ENCODE assay signal across 8 cellular contexts in the genomic region with DNA sequence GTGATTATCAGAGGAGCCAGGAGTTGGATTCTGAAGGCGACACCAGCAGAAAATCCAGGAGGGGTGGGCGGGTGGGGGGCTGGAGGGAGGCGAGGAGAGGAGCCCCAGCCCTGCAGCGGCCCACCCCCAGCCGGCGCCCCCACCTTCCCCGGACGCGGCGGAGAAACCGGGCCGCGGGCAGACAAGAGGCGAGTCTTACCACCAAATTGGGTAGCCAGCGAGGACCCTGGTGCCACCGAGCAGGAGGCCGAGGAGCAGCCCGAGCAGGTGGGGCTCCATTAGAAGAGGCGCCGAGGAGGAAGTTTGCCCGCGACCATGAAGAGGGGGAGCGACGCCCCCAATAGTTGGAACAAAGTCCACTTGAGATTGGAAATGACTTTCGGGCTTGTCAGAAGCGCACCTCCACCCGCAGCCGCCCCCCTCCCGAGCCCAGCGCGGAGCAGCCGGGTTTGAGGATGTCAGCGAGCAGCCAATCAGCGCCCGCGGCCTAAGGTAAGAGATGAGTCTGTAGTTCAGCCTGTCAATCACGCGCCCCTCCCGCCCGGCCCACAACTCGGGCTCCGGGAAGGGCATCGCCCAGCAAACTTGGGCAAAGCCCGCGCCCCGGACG. TPM values are rescaled to one million over a fixed set of nuclear protein-coding genes. Genes with fewer than 3 reads are reported as not detected.
DNase-seq lines count a peak whose midpoint lies in the region; ATAC-seq lines count a peak whose summit lies in the region.

WNT3 (minus strand) TSS at position 374 of the 610 bp plus-strand sequence; CDS start at position 279, 95 bp downstream.

- no peaks in the 10 kb centered on the region for H3K9me3 Mint-ChIP-seq in activated T-helper 17 cell treated with anti-CD3 and anti-CD28 coated beads, Interleukin-2, amount 50 U/mL, for 72 hours

- H3K27ac Mint-ChIP-seq in activated T-helper 17 cell treated with anti-CD3 and anti-CD28 coated beads, Interleukin-2, amount 50 U/mL, for 72 hours, result no peak within 1 kb of the TSS

- peaks cover 28% of the 10 kb centered on the region for H3K4me1 ChIP-seq in iPS DF 6.9 (ENCODE audit: control insufficient read depth, insufficient read depth, low read length)

- no peaks in the 10 kb centered on the region for H3K9me3 ChIP-seq in iPS DF 6.9 (ENCODE audit: control insufficient read depth, insufficient read depth, low read length)

- WGBS in iPS DF 6.9 (ENCODE audit: insufficient coverage, insufficient read length), result no CpG with 5 or more reads among the region's 47 CpGs

- H3K36me3 ChIP-seq in iPS DF 6.9 (ENCODE audit: control insufficient read depth, insufficient read depth, low read length), result no peaks in the 10 kb centered on the region

- H3K27me3 Mint-ChIP-seq in activated T-helper 17 cell treated with anti-CD3 and anti-CD28 coated beads, Interleukin-2, amount 50 U/mL, for 72 hours, result peaks cover 65% of the 10 kb centered on the region

- H3K27ac ChIP-seq in iPS DF 6.9 (ENCODE audit: low read length), result no peak within 1 kb of the TSS

- no peaks in the 10 kb centered on the region for H3K36me3 Mint-ChIP-seq in activated T-helper 17 cell treated with anti-CD3 and anti-CD28 coated beads, Interleukin-2, amount 50 U/mL, for 72 hours (ENCODE audit: low read depth)

- ATAC-seq in activated T-helper 17 cell treated with anti-CD3 and anti-CD28 coated beads, Interleukin-2, amount 50 U/mL, for 72 hours (replicated peaks), result peak; percentile 75
- ATAC-seq in GM21367 (IDR thresholded peaks at IDR 0.05; ENCODE audit: unreplicated experiment), result no peak
- no peak for ATAC-seq in GM19395 (IDR thresholded peaks at IDR 0.05; ENCODE audit: unreplicated experiment)
- ATAC-seq in GM18498 (IDR thresholded peaks at IDR 0.05; ENCODE audit: unreplicated experiment), result no peak

- DNase-seq in D341Med (ENCODE audit: low spot score) (peak; percentile 66), NCI-H524 (lab: John Stamatoyannopoulos, UW) (peak; percentile 56 to 71), iPS DF 6.9 (ENCODE audit: low read depth, low spot score) (no peak)
- peak; percentile 53 for DNase-seq in stimulated activated CD4-positive, alpha-beta T cell treated with anti-CD3 and anti-CD28 coated beads, Interleukin-2, amount 100 ng/mL, for 4 hours (ENCODE audit: low read depth)

- peak within 1 kb of the TSS; percentile 45; the same call in 1 of the 2 replicates for H3K4me3 ChIP-seq in iPS DF 6.9 (ENCODE audit: low read length)

- H3K4me1 Mint-ChIP-seq in activated T-helper 17 cell treated with anti-CD3 and anti-CD28 coated beads, Interleukin-2, amount 50 U/mL, for 72 hours, result peaks cover 5% of the 10 kb centered on the region

- peaks cover 28% of the 10 kb centered on the region; the same call in 1 of the 2 replicates for H3K27me3 ChIP-seq in iPS DF 6.9 (ENCODE audit: control insufficient read depth, insufficient read depth, low read length)

- peak within 1 kb of the TSS; percentile 58 for H3K4me3 Mint-ChIP-seq in activated T-helper 17 cell treated with anti-CD3 and anti-CD28 coated beads, Interleukin-2, amount 50 U/mL, for 72 hours

RNA-seq across cellular contexts. Expression of gene WNT3, which starts in this region (rescaled TPM):
- under 1 TPM in 1 of 2 donors, not detected in 1; 0.13 TPM for total RNA-seq in activated T-helper 17 cell treated with anti-CD3 and anti-CD28 coated beads, Interleukin-2, amount 50 U/mL, for 72 hours

Comparison
In these comparisons a context has a peak if more than half of its experiments do, and no peak if none do; other contexts are left out.
1. Peak in ATAC-seq in activated T-helper 17 cell treated with anti-CD3 and anti-CD28 coated beads, Interleukin-2, amount 50 U/mL, for 72 hours; RNA of the gene not detected or under 1 TPM.